8 cellular contexts compared by ENCODE assay signal in the genomic region with DNA sequence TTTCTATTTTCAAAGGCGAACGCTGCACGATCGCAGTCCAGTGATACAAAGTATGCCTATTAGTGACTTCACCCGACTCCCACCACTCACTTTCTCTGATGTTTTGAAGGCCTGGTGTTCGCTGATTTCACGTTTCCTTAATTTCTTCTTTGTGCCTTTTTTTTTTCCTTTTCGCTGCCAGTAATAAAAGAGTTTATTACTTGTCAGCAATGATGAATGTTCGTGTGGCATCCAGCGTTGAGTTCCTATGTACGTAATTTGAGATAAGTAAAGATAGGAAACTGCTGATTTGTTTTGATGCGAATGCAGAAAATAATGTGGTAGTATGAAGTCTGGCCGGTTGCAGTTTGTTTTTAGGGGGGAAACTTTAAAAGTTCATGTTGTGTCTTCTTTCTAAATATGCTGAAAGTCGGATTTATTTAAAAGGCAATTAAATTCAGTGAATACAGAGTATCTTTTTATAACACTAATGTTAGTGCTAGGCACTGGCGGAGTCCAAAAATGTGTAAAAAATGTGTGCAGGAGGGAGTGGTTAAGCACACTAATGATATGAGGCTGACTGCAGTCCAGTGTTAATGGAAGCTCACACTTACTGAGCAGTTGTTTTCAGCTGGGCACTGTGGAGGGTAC. TPM values are rescaled to one million over a fixed set of nuclear protein-coding genes. Genes with fewer than 3 reads are reported as not detected.
DNase-seq lines count a peak whose midpoint lies in the region; ATAC-seq and TF ChIP-seq lines count a peak whose summit lies in the region.

No MANE protein-coding gene starts in this region.

- DNase-seq in CD8-positive, alpha-beta T cell = no peak
- DNase-seq in KG1 (lab: John Stamatoyannopoulos, UW) (peak; percentile 28), adrenal gland (peak in 2 of 7 donors; percentile 27 to 45), SW 1271 (lab: John Stamatoyannopoulos, UW) (no peak), RPMI8226 (no peak)

- no peaks in the 10 kb centered on the region for H3K36me3 ChIP-seq in CD8-positive, alpha-beta T cell (ENCODE audit: insufficient read depth, low read length)
- H3K36me3 ChIP-seq in adrenal gland (replicated peaks in 1 of 2) = no peaks in the 10 kb centered on the region
- no peaks in the 10 kb centered on the region for H3K36me3 ChIP-seq in iPS-15b (ENCODE audit: control insufficient read depth, insufficient read depth, low read length)

- H3K4me3 ChIP-seq in CD8-positive, alpha-beta T cell (ENCODE audit: low read depth, low read length) = peak overlapping the region; percentile 97
- H3K4me3 ChIP-seq in adrenal gland = peak overlapping the region in 3 of 4 donors; percentile 81 to 100 (median 82)
- peak overlapping the region; percentile 89 for H3K4me3 ChIP-seq in iPS-15b (ENCODE audit: low read depth, low read length)
- peak overlapping the region; percentile 67 to 99 (median 91) for H3K4me3 ChIP-seq in skin epidermis

- peaks cover 4% of the 10 kb centered on the region for H3K36me3 Mint-ChIP-seq in CD8-positive, alpha-beta T cell

- H3K27me3 Mint-ChIP-seq in CD8-positive, alpha-beta T cell (ENCODE audit: low read depth) = no peaks in the 10 kb centered on the region

- no peaks in the 10 kb centered on the region for H3K27me3 ChIP-seq in CD8-positive, alpha-beta T cell (ENCODE audit: insufficient read depth, low read length)
- H3K27me3 ChIP-seq in adrenal gland (no peaks in the 10 kb centered on the region), iPS-15b (ENCODE audit: control insufficient read depth, insufficient read depth, low read length) (no peaks in the 10 kb centered on the region)

- TF ChIP-seq CTCF in CD8-positive, alpha-beta T cell (IDR thresholded peaks at IDR 0.05) = no peak
- TF ChIP-seq CTCF in adrenal gland (IDR thresholded peaks at IDR 0.05) = no peak

- intact Hi-C loops in CD8-positive, alpha-beta T cell (cut with DNase I, micrococcal nuclease) = loop anchor here (1.0 to 10.0 kb wide), 6 partner anchors 14 to 1734 kb away; a partner anchor contains a TSS
- intact Hi-C loops in adrenal gland (cut with DNase I) = no loop called here

- 2% methylated on average over 14 to 15 of the region's 15 CpGs for WGBS in adrenal gland, 4 donors

- POLR2A ChIA-PET in CD8-positive, alpha-beta T cell (lab: Charles Lee) = interaction anchor here (1.6 to 4.8 kb wide), 2 partner anchors 14 to 15 kb away, joined by 13 to 72 read pairs; a partner anchor contains a TSS

- no peaks in the 10 kb centered on the region for H3K9me3 Mint-ChIP-seq in CD8-positive, alpha-beta T cell

- ATAC-seq in CD8-positive, alpha-beta T cell = no peak
- no peak for ATAC-seq in GM18498 (IDR thresholded peaks at IDR 0.05; ENCODE audit: unreplicated experiment)

- CTCF ChIA-PET in CD8-positive, alpha-beta T cell (lab: Charles Lee) = interaction anchor here (1.2 to 3.3 kb wide), 4 partner anchors 13 to 143 kb away, joined by 4 to 21 read pairs (median 10); a partner anchor contains a TSS

- H3K4me1 Mint-ChIP-seq in CD8-positive, alpha-beta T cell (ENCODE audit: low read depth) = peaks cover 35% of the 10 kb centered on the region

- peak overlapping the region; percentile 88 for H3K27ac Mint-ChIP-seq in CD8-positive, alpha-beta T cell

- no peak for TF ChIP-seq POLR2A in adrenal gland (IDR thresholded peaks at IDR 0.05)

- H3K4me3 Mint-ChIP-seq in CD8-positive, alpha-beta T cell = peak overlapping the region; percentile 88

- H3K9me3 ChIP-seq in CD8-positive, alpha-beta T cell (ENCODE audit: low read length) = no peaks in the 10 kb centered on the region
- H3K9me3 ChIP-seq in adrenal gland (replicated peaks in 1 of 3) = no peaks in the 10 kb centered on the region
- H3K9me3 ChIP-seq in iPS-15b (ENCODE audit: control insufficient read depth, insufficient read depth, low read length) = no peaks in the 10 kb centered on the region

- peak overlapping the region; percentile 66 for H3K9ac ChIP-seq in iPS-15b (ENCODE audit: low read depth, low read length)

- peaks cover 6% of the 10 kb centered on the region for H3K4me1 ChIP-seq in CD8-positive, alpha-beta T cell (ENCODE audit: insufficient read depth, low read length)
- H3K4me1 ChIP-seq in adrenal gland (replicated peaks in 1 of 2) (peaks cover 20 to 28% of the 10 kb centered on the region in 2 donors), iPS-15b (ENCODE audit: control insufficient read depth, insufficient read depth, low read length) (peaks cover 3% of the 10 kb centered on the region)

- peak overlapping the region; percentile 59 for H3K27ac ChIP-seq in CD8-positive, alpha-beta T cell (ENCODE audit: low read depth, low read length)
- H3K27ac ChIP-seq in adrenal gland (peak overlapping the region; percentile 80 to 97 (median 96)), skin epidermis (peak overlapping the region; percentile 78 to 99 (median 89))

RNA-seq across cellular contexts. Expression of a gene that starts 0.8 kb away (rescaled TPM):
- total RNA-seq in CD8-positive, alpha-beta T cell = 10 to 100 TPM; 17.7 to 18.0 TPM
- 10 to 100 TPM in 5 of 8 donors, 1 to 10 TPM in 3; 6.2 to 17.3 (median 12.4) TPM for total RNA-seq in adrenal gland
- 10 to 100 TPM in 1 of 3 donors, 1 to 10 TPM in 2; 5.4 to 11.4 (median 5.4) TPM for polyA plus RNA-seq in adrenal gland

RNA-seq across cellular contexts. Expression of a gene that starts 14.2 kb away (rescaled TPM):
- 10 to 100 TPM; 32.0 to 32.4 TPM for total RNA-seq in CD8-positive, alpha-beta T cell
- total RNA-seq in adrenal gland = 10 to 100 TPM in 7 of 8 donors, 1 to 10 TPM in 1; 3.4 to 26.7 (median 16.0) TPM
- polyA plus RNA-seq in adrenal gland = 1 to 10 TPM; 4.1 to 6.4 (median 5.9) TPM

Comparison
In these comparisons a context has a peak if more than half of its experiments do, and no peak if none do; other contexts are left out.
1. intact Hi-C loops: an anchor here in CD8-positive, alpha-beta T cell (1.0 to 10.0 kb wide); none called in adrenal gland.